Comparison of ENCODE assay signal across 8 cellular contexts in genomic region chr18:55322176-55322735, GRCh38.
DNase-seq lines count a peak whose midpoint lies in the region; ATAC-seq, FAIRE-seq and TF ChIP-seq lines count a peak whose summit lies in the region.

No MANE protein-coding gene starts in this region.

- TF ChIP-seq CTCF in bronchial epithelial cell (IDR thresholded peaks at IDR 0.05; ENCODE audit: insufficient read depth, low read length, severe bottlenecking), result peak; percentile 3

- no peaks in the 10 kb centered on the region for H3K9me3 ChIP-seq in iPS-18c (ENCODE audit: control insufficient read depth, insufficient read depth, low read length)

- FAIRE-seq in bronchial epithelial cell (lab: Jason Lieb, UNC), result no peak

- peak; percentile 56 for ATAC-seq in GM19452 (IDR thresholded peaks at IDR 0.05; ENCODE audit: unreplicated experiment)
- peak; percentile 61 for ATAC-seq in HG03520 (IDR thresholded peaks at IDR 0.05; ENCODE audit: unreplicated experiment)
- peak; percentile 92 for ATAC-seq in sciatic nerve

- H3K27me3 ChIP-seq in bronchial epithelial cell (ENCODE audit: control insufficient read depth, insufficient read depth, low read length), result no peaks in the 10 kb centered on the region

- H3K4me3 ChIP-seq in bronchial epithelial cell (ENCODE audit: low read depth, low read length) (peak overlapping the region; percentile 27), iPS-18c (ENCODE audit: insufficient read depth, low read depth, low read length) (peak overlapping the region; percentile 38; the same call in 1 of the 2 replicates)

- DNase-seq in DMS153 treated with DMSO at 0.1 percent for 48 hours (lab: John Stamatoyannopoulos, UW; ENCODE audit: unreplicated experiment) (peak; percentile 59), NCI-H82 (lab: John Stamatoyannopoulos, UW) (peak; percentile 97), bronchial epithelial cell (ENCODE audit: low read depth) (peak; percentile 75), sciatic nerve (ENCODE audit: low spot score) (peak; percentile 86)
- no peak for DNase-seq in activated naive CD4-positive, alpha-beta T cell (lab: John Stamatoyannopoulos, UW)

- intact Hi-C loops in sciatic nerve (cut with DNase I), result no loop called here

- H3K36me3 ChIP-seq in bronchial epithelial cell (ENCODE audit: control insufficient read depth, insufficient read depth, low read length), result no peaks in the 10 kb centered on the region

Comparison
In these comparisons a context has a peak if more than half of its experiments do, and no peak if none do; other contexts are left out.
1. DNase-seq: peak in DMS153 treated with DMSO at 0.1 percent for 48 hours (single experiment), NCI-H82 (single experiment), bronchial epithelial cell (single experiment) and sciatic nerve (single experiment); none in activated naive CD4-positive, alpha-beta T cell (0 of 4).
2. Peak in every context shown above with its lines, with median percentiles within 50 percentile points of each other: ATAC-seq.